In genomic region chr11:71483689-71484088, GRCh38 we compare ENCODE assay signal across 34 cellular contexts. TPM values are rescaled to one million over a fixed set of nuclear protein-coding genes. Genes with fewer than 3 reads are reported as not detected.
"Had no signal": no experiment of that assay in that cellular context is flagged by ENCODE, and none has a peak within 500 bp of the region (broad histone marks: within the 10 kb centered on the region; RNA-seq: fewer than 3 reads in every experiment).

No MANE protein-coding gene starts in this region.

- H3K27ac Mint-ChIP-seq: activated naive CD4-positive, alpha-beta T cell treated with anti-CD3 and anti-CD28 coated beads for 36 hours; activated naive CD8-positive, alpha-beta T cell treated with anti-CD3 and anti-CD28 coated beads for 36 hours; activated T-cell treated with anti-CD3 and anti-CD28 coated beads, Interleukin-2, amount 50 U/mL, for 72 hours; naive thymus-derived CD4-positive, alpha-beta T cell; progenitor cell of endocrine pancreas; stimulated activated effector memory CD8-positive, alpha-beta T cell treated with anti-CD3 and anti-CD28 coated beads, Interleukin-12 subunit alpha, Interleukin-12 subunit beta, amount 100 ng/mL, for 72 hours; stimulated activated naive CD8-positive, alpha-beta T cell treated with anti-CD3 and anti-CD28 coated beads, Interleukin-15, amount 100 ng/mL, for 72 hours; type B pancreatic cell had no signal

- H3K4me3 ChIP-seq: adrenal gland, body of pancreas, cardiac muscle cell, coronary artery, dorsolateral prefrontal cortex, gastroesophageal sphincter, vagina had no signal

- H3K9me3 Mint-ChIP-seq: activated naive CD4-positive, alpha-beta T cell treated with anti-CD3 and anti-CD28 coated beads for 36 hours; activated naive CD8-positive, alpha-beta T cell treated with anti-CD3 and anti-CD28 coated beads for 36 hours; activated T-cell treated with anti-CD3 and anti-CD28 coated beads, Interleukin-2, amount 50 U/mL, for 72 hours; effector memory CD8-positive, alpha-beta T cell; immature natural killer cell; naive thymus-derived CD4-positive, alpha-beta T cell; stimulated activated effector memory CD8-positive, alpha-beta T cell treated with anti-CD3 and anti-CD28 coated beads, Interleukin-12 subunit alpha, Interleukin-12 subunit beta, amount 100 ng/mL, for 72 hours; stimulated activated naive CD8-positive, alpha-beta T cell treated with anti-CD3 and anti-CD28 coated beads, Interleukin-15, amount 100 ng/mL, for 72 hours; type B pancreatic cell had no signal

- H3K4me1 ChIP-seq: adrenal gland, body of pancreas, gastroesophageal sphincter, vagina had no signal

- ATAC-seq: activated T-cell treated with anti-CD3 and anti-CD28 coated beads, Interleukin-2, amount 50 U/mL, for 72 hours; body of pancreas; effector memory CD8-positive, alpha-beta T cell; gastroesophageal sphincter; left colon; naive thymus-derived CD4-positive, alpha-beta T cell; sciatic nerve; stimulated activated effector memory CD8-positive, alpha-beta T cell treated with anti-CD3 and anti-CD28 coated beads, Interleukin-12 subunit alpha, Interleukin-12 subunit beta, amount 100 ng/mL, for 72 hours; stimulated activated naive CD8-positive, alpha-beta T cell treated with anti-CD3 and anti-CD28 coated beads, Interleukin-15, amount 100 ng/mL, for 72 hours had no signal

- H3K4me1 Mint-ChIP-seq: immature natural killer cell had no signal

- H3K9me3 ChIP-seq: adrenal gland, body of pancreas, gastroesophageal sphincter, vagina had no signal

- H3K27me3 ChIP-seq: adrenal gland, body of pancreas, cardiac muscle cell, dorsolateral prefrontal cortex, gastroesophageal sphincter, vagina had no signal

- H3K4me3 Mint-ChIP-seq: activated naive CD4-positive, alpha-beta T cell treated with anti-CD3 and anti-CD28 coated beads for 36 hours; activated naive CD8-positive, alpha-beta T cell treated with anti-CD3 and anti-CD28 coated beads for 36 hours; activated T-cell treated with anti-CD3 and anti-CD28 coated beads, Interleukin-2, amount 50 U/mL, for 72 hours; effector memory CD8-positive, alpha-beta T cell; immature natural killer cell; naive thymus-derived CD4-positive, alpha-beta T cell; stimulated activated effector memory CD8-positive, alpha-beta T cell treated with anti-CD3 and anti-CD28 coated beads, Interleukin-12 subunit alpha, Interleukin-12 subunit beta, amount 100 ng/mL, for 72 hours; stimulated activated naive CD8-positive, alpha-beta T cell treated with anti-CD3 and anti-CD28 coated beads, Interleukin-15, amount 100 ng/mL, for 72 hours; type B pancreatic cell had no signal

- H3K27ac ChIP-seq: adrenal gland, body of pancreas, cardiac muscle cell, coronary artery, dorsolateral prefrontal cortex, gastroesophageal sphincter, vagina had no signal

- DNase-seq: activated CD4-positive, alpha-beta T cell treated with anti-CD3 and anti-CD28 coated beads for 4 hours; activated CD4-positive, alpha-beta T cell treated with anti-CD3 and anti-CD28 coated beads, Interleukin-2, amount 50 U/mL, for 4 hours; activated naive CD4-positive, alpha-beta T cell treated with anti-CD3 and anti-CD28 coated beads for 36 hours; activated naive CD8-positive, alpha-beta T cell treated with anti-CD3 and anti-CD28 coated beads for 36 hours; activated T-cell treated with anti-CD3 and anti-CD28 coated beads for 4 hours; activated T-cell treated with anti-CD3 and anti-CD28 coated beads, Interleukin-2, amount 50 U/mL, for 72 hours; adrenal gland; body of pancreas; effector memory CD8-positive, alpha-beta T cell; hypothalamus; immature natural killer cell; kidney; midbrain; naive thymus-derived CD4-positive, alpha-beta T cell; small intestine; stimulated activated CD4-positive, alpha-beta T cell treated with anti-CD3 and anti-CD28 coated beads, Interleukin-4, amount 100 ng/mL, for 24 hours; stimulated activated naive CD8-positive, alpha-beta T cell treated with anti-CD3 and anti-CD28 coated beads, Interleukin-15, amount 100 ng/mL, for 72 hours; substantia nigra had no signal

- H3K27me3 Mint-ChIP-seq: activated naive CD8-positive, alpha-beta T cell treated with anti-CD3 and anti-CD28 coated beads for 36 hours; effector memory CD8-positive, alpha-beta T cell; naive thymus-derived CD4-positive, alpha-beta T cell; progenitor cell of endocrine pancreas; stimulated activated naive CD8-positive, alpha-beta T cell treated with anti-CD3 and anti-CD28 coated beads, Interleukin-15, amount 100 ng/mL, for 72 hours; type B pancreatic cell had no signal

RNA-seq across cellular contexts. Expression of gene KRTAP5-7, which starts 43.4 kb away (rescaled TPM):
- total RNA-seq: activated naive CD4-positive, alpha-beta T cell treated with anti-CD3 and anti-CD28 coated beads for 36 hours; activated naive CD8-positive, alpha-beta T cell treated with anti-CD3 and anti-CD28 coated beads for 36 hours; activated T-cell treated with anti-CD3 and anti-CD28 coated beads, Interleukin-2, amount 50 U/mL, for 72 hours; body of pancreas; cardiac muscle cell; endothelial cell of umbilical vein; fibroblast of villous mesenchyme; gastroesophageal sphincter; renal cortical epithelial cell; vagina had no signal
- polyA plus RNA-seq: aorta; cardiac muscle cell; fibroblast of lung; immature natural killer cell; naive thymus-derived CD4-positive, alpha-beta T cell had no signal

RNA-seq across cellular contexts. Expression of gene KRTAP5-8, which starts 54.1 kb away (rescaled TPM):
- total RNA-seq: activated naive CD4-positive, alpha-beta T cell treated with anti-CD3 and anti-CD28 coated beads for 36 hours; activated naive CD8-positive, alpha-beta T cell treated with anti-CD3 and anti-CD28 coated beads for 36 hours; activated T-cell treated with anti-CD3 and anti-CD28 coated beads, Interleukin-2, amount 50 U/mL, for 72 hours; body of pancreas; cardiac muscle cell; cerebellum; endothelial cell of umbilical vein; fibroblast of lung; fibroblast of villous mesenchyme; naive thymus-derived CD4-positive, alpha-beta T cell; renal cortical epithelial cell; vagina had no signal
- polyA plus RNA-seq: adrenal gland; aorta; cardiac muscle cell; fibroblast of lung; immature natural killer cell; naive thymus-derived CD4-positive, alpha-beta T cell had no signal
